ENCODE assay signal across 12 cellular contexts in genomic region chr19:39319098-39319891, GRCh38. TPM values are rescaled to one million over a fixed set of nuclear protein-coding genes. Genes with fewer than 3 reads are reported as not detected.
DNase-seq lines count a peak whose midpoint lies in the region; ATAC-seq, FAIRE-seq and TF ChIP-seq lines count a peak whose summit lies in the region.
"Had no signal": no experiment of that assay in that cellular context is flagged by ENCODE, and none has a peak within 500 bp of the region (broad histone marks: within the 10 kb centered on the region; RNA-seq: fewer than 3 reads in every experiment).

No MANE protein-coding gene starts in this region.

- no peaks in the 10 kb centered on the region for H3K9me3 ChIP-seq in A549
- no peaks in the 10 kb centered on the region for H3K9me3 ChIP-seq in keratinocyte (ENCODE audit: control insufficient read depth, low read depth, low read length)
- H3K9me3 ChIP-seq: adrenal gland had no signal

- peaks cover 8% of the 10 kb centered on the region for H3K4me1 ChIP-seq in A549
- H3K4me1 ChIP-seq in keratinocyte (ENCODE audit: control insufficient read depth, extremely low read depth, insufficient read depth, low read length) = no peaks in the 10 kb centered on the region
- H3K4me1 ChIP-seq: adrenal gland had no signal

- TF ChIP-seq CTCF in A549 (IDR thresholded peaks at IDR 0.05) (no peak), GM20000 (IDR thresholded peaks at IDR 0.05; ENCODE audit: extremely low read depth, missing control alignments) (no peak), keratinocyte (optimal IDR thresholded peaks at IDR 0.05 in 1 of 3, IDR thresholded peaks at IDR 0.05 in 1 of 3, conservative IDR thresholded peaks at IDR 0.05 in 1 of 3; ENCODE audit: extremely low read depth in 1 of 3, insufficient read depth in 2 of 3, low read length in 3 of 3) (no peak)

- H3K27ac ChIP-seq in A549 (peak overlapping the region; percentile 82 to 89; a peak in 4 of 6 replicates), keratinocyte (ENCODE audit: control insufficient read depth, insufficient read depth, low read length) (no peak overlapping the region)
- H3K27ac ChIP-seq: adrenal gland, GM23248 had no signal

- no peak for DNase-seq in A549 (ENCODE audit: low read depth in 1 of 2, low spot score in 1 of 2)
- peak; percentile 38 for DNase-seq in GM20000 (ENCODE audit: low spot score)
- no peak for DNase-seq in activated CD4-positive, alpha-beta memory T cell treated with anti-CD3 and anti-CD28 coated beads, Interleukin-2, amount 10 ng/mL, durations not matched to agents 7 days and 5 days
- DNase-seq in keratinocyte (ENCODE audit: low read depth, low spot score) = no peak
- DNase-seq in OCI-M1 (lab: John Stamatoyannopoulos, UW) = no peak
- DNase-seq in NCI-H1048 (lab: John Stamatoyannopoulos, UW) = no peak
- no peak for DNase-seq in middle frontal gyrus (ENCODE audit: extremely low spot score, low spot score)
- DNase-seq: adrenal gland, mesendoderm, T1000 had no signal

- no peak overlapping the region for H3K27ac Mint-ChIP-seq in activated CD4-positive, alpha-beta memory T cell treated with anti-CD3 and anti-CD28 coated beads, Interleukin-2, amount 10 ng/mL, durations not matched to agents 7 days and 5 days

- FAIRE-seq in A549 (lab: Jason Lieb, UNC) = peak; percentile 49
- peak; percentile 32 for FAIRE-seq in keratinocyte (lab: Jason Lieb, UNC)

- H3K79me2 ChIP-seq in keratinocyte (ENCODE audit: control insufficient read depth, insufficient read depth, low read length) = no peaks in the 10 kb centered on the region

- dilution Hi-C loops in keratinocyte (cut with MboI; ENCODE audit: extremely low pct_ligation_motif_present, low sequenced_read_pairs) = no loop called here

- H3K4me3 Mint-ChIP-seq in activated CD4-positive, alpha-beta memory T cell treated with anti-CD3 and anti-CD28 coated beads, Interleukin-2, amount 10 ng/mL, durations not matched to agents 7 days and 5 days = peak overlapping the region; percentile 59

- H3K9me1 ChIP-seq in keratinocyte (ENCODE audit: control insufficient read depth, extremely low read depth, insufficient read depth, low read length) = no peaks in the 10 kb centered on the region

- ATAC-seq in A549 (no peak), HG02840 (IDR thresholded peaks at IDR 0.05; ENCODE audit: low FRiP score, unreplicated experiment) (no peak)

- CTCF ChIA-PET in A549 (lab: Yijun Ruan, JAX) = interaction anchor here (9.1 kb wide), 1 partner anchor 8 kb away, joined by 86 read pairs; no protein-coding TSS in a partner anchor
- CTCF ChIA-PET in activated CD4-positive, alpha-beta memory T cell treated with anti-CD3 and anti-CD28 coated beads, Interleukin-2, amount 10 ng/mL, durations not matched to agents 7 days and 5 days (lab: Charles Lee) = no interaction called here

- H3K27me3 ChIP-seq in keratinocyte (ENCODE audit: control insufficient read depth, extremely low read depth, insufficient read depth, low read length) = peaks cover 20% of the 10 kb centered on the region
- H3K27me3 ChIP-seq: adrenal gland had no signal

- H4K20me1 ChIP-seq in keratinocyte (ENCODE audit: control insufficient read depth, extremely low read depth, insufficient read depth, low read length) = peaks cover 3% of the 10 kb centered on the region

- no peak for TF ChIP-seq POLR2A in A549 (IDR thresholded peaks at IDR 0.05; ENCODE audit: low read length)

- no peak overlapping the region for H3K9ac ChIP-seq in keratinocyte (ENCODE audit: control insufficient read depth, extremely low read depth, insufficient read depth, low read length)

- no peaks in the 10 kb centered on the region for H3K9me3 Mint-ChIP-seq in activated CD4-positive, alpha-beta memory T cell treated with anti-CD3 and anti-CD28 coated beads, Interleukin-2, amount 10 ng/mL, durations not matched to agents 7 days and 5 days

- H3K27me3 Mint-ChIP-seq in activated CD4-positive, alpha-beta memory T cell treated with anti-CD3 and anti-CD28 coated beads, Interleukin-2, amount 10 ng/mL, durations not matched to agents 7 days and 5 days = peaks cover 16% of the 10 kb centered on the region

- TF ChIP-seq EP300 in A549 (IDR thresholded peaks at IDR 0.05) = no peak

- TF ChIP-seq RAD21 in A549 (conservative IDR thresholded peaks at IDR 0.05 in 1 of 2, IDR thresholded peaks at IDR 0.05 in 1 of 2) = no peak

- H3K4me3 ChIP-seq in A549 (peak overlapping the region; percentile 82), keratinocyte (ENCODE audit: control insufficient read depth in 2 of 3, extremely low read depth in 1 of 3, insufficient read depth in 2 of 3, low read depth in 1 of 3, low read length in 3 of 3) (no peak overlapping the region)

- WGBS in A549 (ENCODE audit: missing lambda C conversion rate) = 89% methylated on average over 5 of the region's 5 CpGs

- H3K36me3 Mint-ChIP-seq in activated CD4-positive, alpha-beta memory T cell treated with anti-CD3 and anti-CD28 coated beads, Interleukin-2, amount 10 ng/mL, durations not matched to agents 7 days and 5 days (ENCODE audit: low read depth) = peaks cover 15% of the 10 kb centered on the region

- H3K4me2 ChIP-seq in A549 (peak overlapping the region; percentile 97), keratinocyte (ENCODE audit: control insufficient read depth, extremely low read depth, insufficient read depth, low read depth, low read length) (no peak overlapping the region)

- H2AFZ ChIP-seq in keratinocyte (ENCODE audit: control insufficient read depth, low read length) = no peak overlapping the region

- H3K36me3 ChIP-seq in keratinocyte (ENCODE audit: control insufficient read depth in 2 of 2, extremely low read depth in 1 of 2, insufficient read depth in 2 of 2, low read length in 2 of 2) = no peaks in the 10 kb centered on the region
- H3K36me3 ChIP-seq: adrenal gland had no signal

- POLR2A ChIA-PET in A549 (lab: Yijun Ruan, JAX) = no interaction called here
- POLR2A ChIA-PET in activated CD4-positive, alpha-beta memory T cell treated with anti-CD3 and anti-CD28 coated beads, Interleukin-2, amount 10 ng/mL, durations not matched to agents 7 days and 5 days (lab: Charles Lee) = no interaction called here

- peaks cover 25% of the 10 kb centered on the region for H3K4me1 Mint-ChIP-seq in activated CD4-positive, alpha-beta memory T cell treated with anti-CD3 and anti-CD28 coated beads, Interleukin-2, amount 10 ng/mL, durations not matched to agents 7 days and 5 days

RNA-seq across cellular contexts. Expression of gene LRFN1, which starts 1.4 kb away (rescaled TPM):
- 1.1 and 1.6 TPM in 2 replicates for polyA plus RNA-seq in A549 (2011; rRNA removed)
- polyA plus RNA-seq in A549 (2012; cell fraction: cytosol; rRNA removed) = 7.2 and 11.0 TPM in 2 replicates
- 12.3 and 15.7 TPM in 2 replicates for polyA plus RNA-seq in A549 (2012; cell fraction: nucleus; rRNA removed)
- 7.9 to 9.1 TPM (median 8.7 TPM) in 3 replicates for polyA plus RNA-seq in A549 (2017; fragmentation: RNase III; extraction: RNeasy Plus Mini Kit Qiagen cat#74134 plus additional on column Dnase treatment)
- polyA minus RNA-seq in A549 (2011; rRNA and poly(A)+ RNA removed) = 1.2 and 2.0 TPM in 2 replicates
- total RNA-seq in activated CD4-positive, alpha-beta memory T cell treated with anti-CD3 and anti-CD28 coated beads, Interleukin-2, amount 10 ng/mL, durations not matched to agents 7 days and 5 days = 1 to 10 TPM; 9.2 to 9.3 TPM
- polyA plus RNA-seq in keratinocyte = 0.04 to 0.16 TPM (median 0.04 TPM) in 3 replicates
- polyA plus RNA-seq in keratinocyte (2011; ENCODE audit: low read depth) = not detected
- polyA plus RNA-seq in keratinocyte (2011; cell fraction: cytosol; rRNA removed) = 0.05 and 0.16 TPM in 2 replicates
- 0.31 and 0.43 TPM in 2 replicates for polyA plus RNA-seq in keratinocyte (2011; cell fraction: nucleus; rRNA removed)
- polyA plus RNA-seq in keratinocyte (2012; ENCODE audit: low replicate concordance) = 0.07 and 0.31 TPM in 2 replicates
- polyA minus RNA-seq in keratinocyte = 0.06 to 0.46 TPM (median 0.07 TPM) in 3 replicates
- polyA minus RNA-seq in keratinocyte (2011; cell fraction: cytosol; rRNA and poly(A)+ RNA removed) = 0.77 TPM
- 0.23 and 0.63 TPM in 2 replicates for polyA minus RNA-seq in keratinocyte (2011; cell fraction: nucleus; rRNA and poly(A)+ RNA removed)
- total RNA-seq: GM23248 had no signal
- polyA plus RNA-seq: GM23248 had no signal

RNA-seq across cellular contexts. Expression of gene GMFG, which starts 16.5 kb away (rescaled TPM):
- polyA plus RNA-seq in A549 (2011; rRNA removed) (0.37 TPM in 1 of 2 replicates, not detected in the other), A549 (2017; fragmentation: RNase III; extraction: RNeasy Plus Mini Kit Qiagen cat#74134 plus additional on column Dnase treatment) (0.47 TPM in 1 of 3 replicates, not detected in the others), keratinocyte (0.14 TPM in 1 of 3 replicates, not detected in the others)
- polyA plus RNA-seq in A549 (2012; cell fraction: cytosol; rRNA removed) = 0.08 and 0.12 TPM in 2 replicates
- not detected in 2 replicates for polyA plus RNA-seq in A549 (2012; cell fraction: nucleus; rRNA removed)
- not detected in 2 replicates for polyA minus RNA-seq in A549 (2011; rRNA and poly(A)+ RNA removed)
- total RNA-seq in activated CD4-positive, alpha-beta memory T cell treated with anti-CD3 and anti-CD28 coated beads, Interleukin-2, amount 10 ng/mL, durations not matched to agents 7 days and 5 days = 100 to 1,000 TPM; 705 to 721 TPM
- not detected for polyA plus RNA-seq in keratinocyte (2011; ENCODE audit: low read depth)
- not detected in 2 replicates for polyA plus RNA-seq in keratinocyte (2011; cell fraction: cytosol; rRNA removed)
- polyA plus RNA-seq in keratinocyte (2011; cell fraction: nucleus; rRNA removed) = not detected in 2 replicates
- 0.56 TPM in 1 of 2 replicates, not detected in the other for polyA plus RNA-seq in keratinocyte (2012; ENCODE audit: low replicate concordance)
- polyA minus RNA-seq in keratinocyte = 2.1 TPM in 1 of 3 replicates, not detected in the others
- polyA minus RNA-seq in keratinocyte (2011; cell fraction: cytosol; rRNA and poly(A)+ RNA removed) = not detected
- polyA minus RNA-seq in keratinocyte (2011; cell fraction: nucleus; rRNA and poly(A)+ RNA removed) = not detected in 2 replicates
- total RNA-seq: GM23248 had no signal

RNA-seq across cellular contexts. Expression of gene SAMD4B, which starts 22.9 kb away (rescaled TPM):
- 82.1 and 101 TPM in 2 replicates for polyA plus RNA-seq in A549 (2011; rRNA removed)
- 180 and 241 TPM in 2 replicates for polyA plus RNA-seq in A549 (2012; cell fraction: cytosol; rRNA removed)
- polyA plus RNA-seq in A549 (2012; cell fraction: nucleus; rRNA removed) = 350 and 382 TPM in 2 replicates
- 113 to 118 TPM (median 116 TPM) in 3 replicates for polyA plus RNA-seq in A549 (2017; fragmentation: RNase III; extraction: RNeasy Plus Mini Kit Qiagen cat#74134 plus additional on column Dnase treatment)
- 102 and 120 TPM in 2 replicates for polyA minus RNA-seq in A549 (2011; rRNA and poly(A)+ RNA removed)
- 10 to 100 TPM; 53.9 to 54.8 TPM for total RNA-seq in activated CD4-positive, alpha-beta memory T cell treated with anti-CD3 and anti-CD28 coated beads, Interleukin-2, amount 10 ng/mL, durations not matched to agents 7 days and 5 days
- polyA plus RNA-seq in keratinocyte = 20.9 to 40.5 TPM (median 28.1 TPM) in 3 replicates
- 25.8 TPM for polyA plus RNA-seq in keratinocyte (2011; ENCODE audit: low read depth)
- polyA plus RNA-seq in keratinocyte (2011; cell fraction: cytosol; rRNA removed) = 35.4 and 54.2 TPM in 2 replicates
- polyA plus RNA-seq in keratinocyte (2011; cell fraction: nucleus; rRNA removed) = 69.6 and 120 TPM in 2 replicates
- 62.8 and 74.0 TPM in 2 replicates for polyA plus RNA-seq in keratinocyte (2012; ENCODE audit: low replicate concordance)
- polyA minus RNA-seq in keratinocyte = 49.3 to 187 TPM (median 51.5 TPM) in 3 replicates
- polyA minus RNA-seq in keratinocyte (2011; cell fraction: cytosol; rRNA and poly(A)+ RNA removed) = 55.6 TPM
- 33.1 and 41.6 TPM in 2 replicates for polyA minus RNA-seq in keratinocyte (2011; cell fraction: nucleus; rRNA and poly(A)+ RNA removed)

RNA-seq across cellular contexts. Expression of gene IFNL1, which starts 23.1 kb away (rescaled TPM):
- not detected in 2 replicates for polyA plus RNA-seq in A549 (2011; rRNA removed)
- not detected in 2 replicates for polyA plus RNA-seq in A549 (2012; cell fraction: cytosol; rRNA removed)
- polyA plus RNA-seq in A549 (2012; cell fraction: nucleus; rRNA removed) = not detected in 2 replicates
- polyA plus RNA-seq in A549 (2017; fragmentation: RNase III; extraction: RNeasy Plus Mini Kit Qiagen cat#74134 plus additional on column Dnase treatment) = not detected in 3 replicates
- polyA minus RNA-seq in A549 (2011; rRNA and poly(A)+ RNA removed) = not detected in 2 replicates
- total RNA-seq in activated CD4-positive, alpha-beta memory T cell treated with anti-CD3 and anti-CD28 coated beads, Interleukin-2, amount 10 ng/mL, durations not matched to agents 7 days and 5 days = under 1 TPM; 0.38 to 0.43 TPM
- not detected in 3 replicates for polyA plus RNA-seq in keratinocyte
- polyA plus RNA-seq in keratinocyte (2011; ENCODE audit: low read depth) = not detected
- polyA plus RNA-seq in keratinocyte (2011; cell fraction: cytosol; rRNA removed) = not detected in 2 replicates
- polyA plus RNA-seq in keratinocyte (2011; cell fraction: nucleus; rRNA removed) = not detected in 2 replicates
- not detected in 2 replicates for polyA plus RNA-seq in keratinocyte (2012; ENCODE audit: low replicate concordance)
- polyA minus RNA-seq in keratinocyte = not detected in 3 replicates
- polyA minus RNA-seq in keratinocyte (2011; cell fraction: cytosol; rRNA and poly(A)+ RNA removed) = not detected
- not detected in 2 replicates for polyA minus RNA-seq in keratinocyte (2011; cell fraction: nucleus; rRNA and poly(A)+ RNA removed)
- total RNA-seq: adrenal gland, GM23248 had no signal
- polyA plus RNA-seq: adrenal gland, GM23248 had no signal

RNA-seq across cellular contexts. Expression of gene IFNL2, which starts 51.1 kb away (rescaled TPM):
- polyA plus RNA-seq in A549 (2011; rRNA removed) = not detected in 2 replicates
- 0.12 TPM in 1 of 2 replicates, not detected in the other for polyA plus RNA-seq in A549 (2012; cell fraction: cytosol; rRNA removed)
- polyA plus RNA-seq in A549 (2012; cell fraction: nucleus; rRNA removed) = 0.14 TPM in 1 of 2 replicates, not detected in the other
- not detected in 3 replicates for polyA plus RNA-seq in A549 (2017; fragmentation: RNase III; extraction: RNeasy Plus Mini Kit Qiagen cat#74134 plus additional on column Dnase treatment)
- not detected in 2 replicates for polyA minus RNA-seq in A549 (2011; rRNA and poly(A)+ RNA removed)
- total RNA-seq in activated CD4-positive, alpha-beta memory T cell treated with anti-CD3 and anti-CD28 coated beads, Interleukin-2, amount 10 ng/mL, durations not matched to agents 7 days and 5 days = not detected
- polyA plus RNA-seq in keratinocyte = not detected in 3 replicates
- not detected for polyA plus RNA-seq in keratinocyte (2011; ENCODE audit: low read depth)
- not detected in 2 replicates for polyA plus RNA-seq in keratinocyte (2011; cell fraction: cytosol; rRNA removed)
- not detected in 2 replicates for polyA plus RNA-seq in keratinocyte (2011; cell fraction: nucleus; rRNA removed)
- not detected in 2 replicates for polyA plus RNA-seq in keratinocyte (2012; ENCODE audit: low replicate concordance)
- polyA minus RNA-seq in keratinocyte = not detected in 3 replicates
- not detected for polyA minus RNA-seq in keratinocyte (2011; cell fraction: cytosol; rRNA and poly(A)+ RNA removed)
- not detected in 2 replicates for polyA minus RNA-seq in keratinocyte (2011; cell fraction: nucleus; rRNA and poly(A)+ RNA removed)
- total RNA-seq: adrenal gland, GM23248 had no signal
- polyA plus RNA-seq: adrenal gland, GM23248 had no signal
